ENCODE assay signal across 11 cellular contexts in genomic region chr3:74067296-74067695, GRCh38.
DNase-seq lines count a peak whose midpoint lies in the region; ATAC-seq and TF ChIP-seq lines count a peak whose summit lies in the region.
"Had no signal": no experiment of that assay in that cellular context is flagged by ENCODE, and none has a peak within 500 bp of the region (broad histone marks: within the 10 kb centered on the region; RNA-seq: fewer than 3 reads in every experiment).

No MANE protein-coding gene starts in this region.

- H3K18ac ChIP-seq in H9 (ENCODE audit: insufficient read length, low read depth, low read length), result no peak overlapping the region

- DNase-seq in AG08395 (ENCODE audit: low spot score), result peak; percentile 34
- DNase-seq in H9, result no peak
- DNase-seq in adrenal gland, result peak; percentile 56 to 84 (median 77)
- DNase-seq in left lobe of liver (ENCODE audit: low spot score), result peak; percentile 81
- DNase-seq in HEK293T (ENCODE audit: extremely low spot score), result no peak
- no peak for DNase-seq in NCI-H187 treated with DMSO at 0.1 percent for 48 hours (lab: John Stamatoyannopoulos, UW)
- DNase-seq: stimulated activated CD4-positive, alpha-beta T cell treated with anti-CD3 and anti-CD28 coated beads, Interleukin-1b, Interleukin-23, amount 100 ng/mL, for 48 hours had no signal

- H3K4me3 Mint-ChIP-seq in H9, result no peak overlapping the region
- H3K4me3 Mint-ChIP-seq: activated naive CD4-positive, alpha-beta T cell treated with anti-CD3 and anti-CD28 coated beads, Interleukin-2, amount 50 U/mL, for 24 hours had no signal

- no peaks in the 10 kb centered on the region for H3K79me2 ChIP-seq in H9 (ENCODE audit: insufficient read depth, low read length)

- H3K27me3 ChIP-seq in H9 (ENCODE audit: insufficient read depth, low read length) (no peaks in the 10 kb centered on the region), adrenal gland (no peaks in the 10 kb centered on the region)

- H3K9me3 ChIP-seq in H9 (ENCODE audit: control insufficient read depth, low read depth, low read length) (no peaks in the 10 kb centered on the region), adrenal gland (replicated peaks in 1 of 3) (no peaks in the 10 kb centered on the region)

- no peak overlapping the region for H3K14ac ChIP-seq in H9 (ENCODE audit: insufficient read depth, low read length)

- intact Hi-C loops in adrenal gland (cut with DNase I), result no loop called here

- no peak overlapping the region; a peak in 1 of 7 replicates for H3K27ac Mint-ChIP-seq in H9
- H3K27ac Mint-ChIP-seq: activated naive CD4-positive, alpha-beta T cell treated with anti-CD3 and anti-CD28 coated beads, Interleukin-2, amount 50 U/mL, for 24 hours had no signal

- peak; percentile 82 for ATAC-seq in left lobe of liver
- no peak for ATAC-seq in esophagus mucosa
- ATAC-seq in HG02973 (IDR thresholded peaks at IDR 0.05; ENCODE audit: unreplicated experiment), result no peak
- ATAC-seq: activated CD4-positive, CD25-positive, alpha-beta regulatory T cell treated with anti-CD3 and anti-CD28 coated beads, Interleukin-2, amount 50 U/mL, for 24 hours had no signal

- H4K91ac ChIP-seq in H9 (ENCODE audit: insufficient read length, low read depth, low read length), result no peak overlapping the region

- POLR2A ChIA-PET in HEK293T (lab: Yijun Ruan, JAX), result no interaction called here

- H2BK120ac ChIP-seq in H9 (ENCODE audit: low read depth, low read length, poor library complexity, severe bottlenecking), result no peak overlapping the region

- H3K4ac ChIP-seq in H9 (ENCODE audit: low read depth, low read length), result no peak overlapping the region

- peak; percentile 33; the same call in 2 of the 3 replicates for TF ChIP-seq CTCF in H9 (conservative IDR thresholded peaks at IDR 0.05)
- peak; percentile 15 to 55 (median 48) for TF ChIP-seq CTCF in adrenal gland (IDR thresholded peaks at IDR 0.05)

- H3K56ac ChIP-seq in H9 (ENCODE audit: insufficient read length, low read depth, low read length), result no peak overlapping the region

- no peaks in the 10 kb centered on the region for H3K36me3 ChIP-seq in adrenal gland (replicated peaks in 1 of 2)

- no peak overlapping the region for H3T11ph ChIP-seq in H9 (ENCODE audit: low read length)

- H2BK20ac ChIP-seq in H9 (ENCODE audit: low read depth, low read length, poor library complexity, severe bottlenecking), result no peak overlapping the region

- no peak overlapping the region for H3K4me2 ChIP-seq in H9 (ENCODE audit: insufficient read depth, insufficient read length, low read length)

- H3K27ac ChIP-seq in H9 (ENCODE audit: insufficient read length, low read depth, low read length), result no peak overlapping the region
- no peak overlapping the region for H3K27ac ChIP-seq in adrenal gland

- H3K79me1 ChIP-seq in H9 (ENCODE audit: insufficient read depth, low read depth, low read length, poor library complexity, severe bottlenecking), result no peaks in the 10 kb centered on the region

- CTCF ChIA-PET in HEK293T (lab: Yijun Ruan, JAX), result no interaction called here

- no peaks in the 10 kb centered on the region for H3K23me2 ChIP-seq in H9 (ENCODE audit: insufficient read length, low read depth, low read length, poor library complexity, severe bottlenecking)

- no CpG with 5 or more reads among the region's 1 CpG for WGBS in H9 (ENCODE audit: extremely low coverage, insufficient read length, low lambda C conversion rate)
- 9 to 19% (median 11%) methylated on average over 1 of the region's 1 CpG for WGBS in adrenal gland, 4 donors

- H2BK15ac ChIP-seq in H9 (ENCODE audit: low read depth, low read length), result no peak overlapping the region

- no peaks in the 10 kb centered on the region for H3K36me3 Mint-ChIP-seq in H9 (ENCODE audit: insufficient read depth in 1 of 3, low read depth in 3 of 3)
- H3K36me3 Mint-ChIP-seq: activated naive CD4-positive, alpha-beta T cell treated with anti-CD3 and anti-CD28 coated beads, Interleukin-2, amount 50 U/mL, for 24 hours had no signal

- no peak overlapping the region for H3K9ac ChIP-seq in H9 (ENCODE audit: extremely low read depth, insufficient read length, low read length)

- no peak overlapping the region for H4K5ac ChIP-seq in H9 (ENCODE audit: insufficient read length, low read depth, low read length)

- H2BK12ac ChIP-seq in H9 (ENCODE audit: insufficient read length, low read depth, low read length), result no peak overlapping the region

- no peak overlapping the region for H3K4me3 ChIP-seq in adrenal gland

- H2AFZ ChIP-seq in H9 (ENCODE audit: low read length), result no peak overlapping the region

- no peak for TF ChIP-seq POLR2A in adrenal gland (IDR thresholded peaks at IDR 0.05)

- no peaks in the 10 kb centered on the region; a peak in 1 of 5 replicates for H3K9me3 Mint-ChIP-seq in H9
- H3K9me3 Mint-ChIP-seq: activated naive CD4-positive, alpha-beta T cell treated with anti-CD3 and anti-CD28 coated beads, Interleukin-2, amount 50 U/mL, for 24 hours had no signal

- H4K20me1 ChIP-seq in H9 (ENCODE audit: control insufficient read depth, insufficient read depth, insufficient read length), result no peaks in the 10 kb centered on the region

- H2BK5ac ChIP-seq in H9 (ENCODE audit: insufficient read length, low read length), result no peak overlapping the region

- H3K23ac ChIP-seq in H9 (ENCODE audit: insufficient read length, low read depth, low read length), result no peak overlapping the region

- no peaks in the 10 kb centered on the region for H3K27me3 Mint-ChIP-seq in H9 (ENCODE audit: low read depth)
- H3K27me3 Mint-ChIP-seq: activated naive CD4-positive, alpha-beta T cell treated with anti-CD3 and anti-CD28 coated beads, Interleukin-2, amount 50 U/mL, for 24 hours had no signal

- H3K4me1 ChIP-seq in H9 (ENCODE audit: insufficient read depth, low read length) (peaks cover 3% of the 10 kb centered on the region; the same call in 1 of the 2 replicates), adrenal gland (replicated peaks in 1 of 2) (peaks cover 7 to 11% of the 10 kb centered on the region in 2 donors)

- no peak overlapping the region for H2AK5ac ChIP-seq in H9 (ENCODE audit: insufficient read length, low read length)

- peaks cover 17 to 22% of the 10 kb centered on the region in 2 experiments for H3K4me1 Mint-ChIP-seq in H9
- H3K4me1 Mint-ChIP-seq: activated naive CD4-positive, alpha-beta T cell treated with anti-CD3 and anti-CD28 coated beads, Interleukin-2, amount 50 U/mL, for 24 hours had no signal

- H4K8ac ChIP-seq in H9 (replicated peaks; ENCODE audit: insufficient read length, low read depth, low read length), result no peak overlapping the region

TF ChIP-seq in HEK293T, 16 proteins besides CTCF, POLR2A, EP300 and RAD21:
- TF ChIP-seq L3MBTL2 (conservative IDR thresholded peaks at IDR 0.05) (no peak), LEF1 (IDR thresholded peaks at IDR 0.05; ENCODE audit: borderline replicate concordance) (no peak), FOXM1 (IDR thresholded peaks at IDR 0.05; ENCODE audit: borderline replicate concordance) (no peak), FOXA1 (IDR thresholded peaks at IDR 0.05) (no peak), SUZ12 (IDR thresholded peaks at IDR 0.05) (no peak), TARDBP (IDR thresholded peaks at IDR 0.05) (no peak), ELF4 (IDR thresholded peaks at IDR 0.05) (no peak), SP1 (IDR thresholded peaks at IDR 0.05) (no peak), NFRKB (IDR thresholded peaks at IDR 0.05) (no peak), ZNF384 (IDR thresholded peaks at IDR 0.05) (no peak), CTBP1 (IDR thresholded peaks at IDR 0.05; ENCODE audit: borderline replicate concordance) (no peak), ARNT (IDR thresholded peaks at IDR 0.05) (no peak)
- TF ChIP-seq, protein P1, sequence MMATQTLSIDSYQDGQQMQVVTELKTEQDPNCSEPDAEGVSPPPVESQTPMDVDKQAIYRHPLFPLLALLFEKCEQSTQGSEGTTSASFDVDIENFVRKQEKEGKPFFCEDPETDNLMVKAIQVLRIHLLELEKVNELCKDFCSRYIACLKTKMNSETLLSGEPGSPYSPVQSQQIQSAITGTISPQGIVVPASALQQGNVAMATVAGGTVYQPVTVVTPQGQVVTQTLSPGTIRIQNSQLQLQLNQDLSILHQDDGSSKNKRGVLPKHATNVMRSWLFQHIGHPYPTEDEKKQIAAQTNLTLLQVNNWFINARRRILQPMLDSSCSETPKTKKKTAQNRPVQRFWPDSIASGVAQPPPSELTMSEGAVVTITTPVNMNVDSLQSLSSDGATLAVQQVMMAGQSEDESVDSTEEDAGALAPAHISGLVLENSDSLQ (IDR thresholded peaks at IDR 0.05), result no peak

Comparison
In these comparisons a context has a peak if more than half of its experiments do, and no peak if none do; other contexts are left out.
1. DNase-seq: peak in AG08395 (single experiment), adrenal gland (7 of 7) and left lobe of liver (single experiment); none in H9 (single experiment), HEK293T (single experiment) and NCI-H187 treated with DMSO at 0.1 percent for 48 hours (single experiment).